In genomic region chr5:149526855-149527590, GRCh38 we compare ENCODE assay signal across 12 cellular contexts. TPM values are rescaled to one million over a fixed set of nuclear protein-coding genes. Genes with fewer than 3 reads are reported as not detected.
DNase-seq lines count a peak whose midpoint lies in the region; ATAC-seq and TF ChIP-seq lines count a peak whose summit lies in the region.
"Had no signal": no experiment of that assay in that cellular context is flagged by ENCODE, and none has a peak within 500 bp of the region (broad histone marks: within the 10 kb centered on the region; RNA-seq: fewer than 3 reads in every experiment).

No MANE protein-coding gene starts in this region.

- H3K4me3 ChIP-seq in GM23248: no peak overlapping the region
- H3K4me3 ChIP-seq in adipocyte (ENCODE audit: low read length): peak overlapping the region; percentile 47
- no peak overlapping the region for H3K4me3 ChIP-seq in cardiac muscle cell
- H3K4me3 ChIP-seq in sigmoid colon: peak overlapping the region in 1 of 4 donors; percentile 0

- peaks cover 60% of the 10 kb centered on the region for H4K20me1 ChIP-seq in GM23248 (ENCODE audit: insufficient read depth)

- TF ChIP-seq EP300 in sigmoid colon (IDR thresholded peaks at IDR 0.05): no peak

- no peaks in the 10 kb centered on the region for H3K9me2 ChIP-seq in GM23248 (ENCODE audit: insufficient read depth)
- H3K9me2 ChIP-seq: SK-N-SH had no signal

- in situ Hi-C loops in GM23248 (cut with MboI): no loop called here

- peaks cover 100% of the 10 kb centered on the region for H3K79me2 ChIP-seq in GM23248 (ENCODE audit: insufficient read depth)

- DNase-seq in GM23248 (peak; percentile 16), adipocyte (ENCODE audit: low read depth) (no peak), cardiac muscle cell (ENCODE audit: low read depth in 1 of 2, low spot score in 1 of 2) (peak in 1 of 2 donors; percentile 72), sigmoid colon (no peak), NK-92 (lab: John Stamatoyannopoulos, UW; ENCODE audit: unreplicated experiment) (no peak), sciatic nerve (ENCODE audit: low spot score) (no peak)
- DNase-seq: activated CD4-positive, alpha-beta memory T cell treated with anti-CD3 and anti-CD28 coated beads, Interleukin-2, amount 10 ng/mL, durations not matched to agents 7 days and 5 days; NCI-H446; SK-N-SH had no signal

- TF ChIP-seq CTCF in cardiac muscle cell (IDR thresholded peaks at IDR 0.05; ENCODE audit: low read depth, low read length): no peak
- TF ChIP-seq CTCF in sigmoid colon (IDR thresholded peaks at IDR 0.05): no peak

- peaks cover 58% of the 10 kb centered on the region for H3F3A ChIP-seq in GM23248 (ENCODE audit: insufficient read depth)

- peak overlapping the region; percentile 13 for H3K4me2 ChIP-seq in GM23248 (ENCODE audit: unreplicated experiment)
- H3K4me2 ChIP-seq: KMS-11, SK-N-SH had no signal

- H3K27ac ChIP-seq in GM23248 (peak overlapping the region; percentile 31), cardiac muscle cell (peak overlapping the region; percentile 52), sigmoid colon (peak overlapping the region; percentile 1 to 62 (median 38))
- H3K27ac ChIP-seq: KMS-11 had no signal

- peaks cover 64% of the 10 kb centered on the region for H3K4me1 ChIP-seq in GM23248 (ENCODE audit: insufficient read depth)
- H3K4me1 ChIP-seq in adipocyte (ENCODE audit: control insufficient read depth, insufficient read depth, low read length): peaks cover 60% of the 10 kb centered on the region
- H3K4me1 ChIP-seq in cardiac muscle cell (ENCODE audit: low read depth): peaks cover 44% of the 10 kb centered on the region
- peaks cover 0 to 94% (median 85%) of the 10 kb centered on the region in 4 donors for H3K4me1 ChIP-seq in sigmoid colon

- ATAC-seq in SK-N-SH treated with all-trans-retinoic acid at 6 μM for 48 hours: no peak
- ATAC-seq in sciatic nerve: no peak
- ATAC-seq in GM18498 (IDR thresholded peaks at IDR 0.05; ENCODE audit: unreplicated experiment): no peak

- H3K36me3 ChIP-seq in GM23248 (ENCODE audit: low read depth) (peaks cover 39% of the 10 kb centered on the region; the same call in 1 of the 2 replicates), adipocyte (ENCODE audit: control insufficient read depth, insufficient read depth, low read length, severe bottlenecking) (peaks cover 45% of the 10 kb centered on the region), cardiac muscle cell (peaks cover 29% of the 10 kb centered on the region), sigmoid colon (peaks cover 7 to 22% (median 15%) of the 10 kb centered on the region in 4 donors)

- no peak overlapping the region for H2AFZ ChIP-seq in GM23248

- H3K9ac ChIP-seq in GM23248: no peak overlapping the region
- no peak overlapping the region for H3K9ac ChIP-seq in adipocyte (ENCODE audit: low read length)
- H3K9ac ChIP-seq: KMS-11, SK-N-SH had no signal

- H3K27me3 ChIP-seq in GM23248 (replicated peaks; ENCODE audit: insufficient read depth) (no peaks in the 10 kb centered on the region), adipocyte (replicated peaks; ENCODE audit: control insufficient read depth, insufficient read depth, low read length) (no peaks in the 10 kb centered on the region), cardiac muscle cell (no peaks in the 10 kb centered on the region), sigmoid colon (no peaks in the 10 kb centered on the region)

- WGBS in GM23248 (ENCODE audit: low coverage in 1 of 2, low lambda C conversion rate in 2 of 2, missing lambda C conversion rate in 2 of 2), 2 experiments: 45 to 48% methylated on average over 12 of the region's 12 CpGs
- 56 to 67% methylated on average over 12 of the region's 12 CpGs for WGBS in sigmoid colon, 2 donors

- no peaks in the 10 kb centered on the region for H3K9me3 ChIP-seq in GM23248 (ENCODE audit: low read depth)
- no peaks in the 10 kb centered on the region for H3K9me3 ChIP-seq in adipocyte (ENCODE audit: control insufficient read depth, low read length)
- no peaks in the 10 kb centered on the region for H3K9me3 ChIP-seq in cardiac muscle cell (ENCODE audit: low read depth)
- no peaks in the 10 kb centered on the region for H3K9me3 ChIP-seq in sigmoid colon
- H3K9me3 ChIP-seq: SK-N-SH had no signal

- intact Hi-C loops in sigmoid colon (cut with DNase I): no loop called here
- intact Hi-C loops in sciatic nerve (cut with DNase I): no loop called here

- no peak for TF ChIP-seq POLR2A in sigmoid colon (IDR thresholded peaks at IDR 0.05)

TF ChIP-seq in SK-N-SH treated with all-trans-retinoic acid at 6 μM for 48 hours, 23 proteins besides CTCF, POLR2A, EP300 and RAD21 (continues in another document):
- TF ChIP-seq ESRRG (CRISPR knock-in tag; IDR thresholded peaks at IDR 0.05) (no peak), PPARA (CRISPR knock-in tag; IDR thresholded peaks at IDR 0.05; ENCODE audit: borderline replicate concordance) (no peak), ZNF565 (CRISPR knock-in tag; conservative IDR thresholded peaks at IDR 0.05; ENCODE audit: low read depth) (no peak), CREB5 (CRISPR knock-in tag; IDR thresholded peaks at IDR 0.05; ENCODE audit: low read depth) (no peak), ZC3H10 (CRISPR knock-in tag; IDR thresholded peaks at IDR 0.05) (no peak), POU6F1 (CRISPR knock-in tag; IDR thresholded peaks at IDR 0.05; ENCODE audit: borderline replicate concordance, low read depth) (no peak), RARB (CRISPR knock-in tag; IDR thresholded peaks at IDR 0.05) (no peak), CSDC2 (CRISPR knock-in tag; IDR thresholded peaks at IDR 0.05) (no peak), ISL1 (CRISPR knock-in tag; IDR thresholded peaks at IDR 0.05) (no peak), ZFP30 (CRISPR knock-in tag; IDR thresholded peaks at IDR 0.05) (no peak), ZNF8 (CRISPR knock-in tag; IDR thresholded peaks at IDR 0.05) (no peak), TSHZ2 (CRISPR knock-in tag; IDR thresholded peaks at IDR 0.05) (no peak), SNAI2 (CRISPR knock-in tag; IDR thresholded peaks at IDR 0.05) (no peak), TCF4 (CRISPR knock-in tag; IDR thresholded peaks at IDR 0.05; ENCODE audit: borderline replicate concordance) (no peak), GLIS3 (CRISPR knock-in tag; IDR thresholded peaks at IDR 0.05) (no peak)

RNA-seq across cellular contexts. Expression of gene CSNK1A1, which starts 24.2 kb away (rescaled TPM):
- total RNA-seq in GM23248 (2014; rRNA removed; shearing (Covaris generic)): 415 and 428 TPM in 2 replicates
- polyA plus RNA-seq in GM23248 (2016; fragmentation: Nextera tagmentation; extraction: Ambion mirVana) (225 and 228 TPM in 2 replicates), cardiac muscle cell (161 and 195 TPM in 2 replicates), sigmoid colon (100 to 1,000 TPM in 2 of 3 donors, 10 to 100 TPM in 1; 85.3 to 112 (median 107) TPM)
- total RNA-seq in cardiac muscle cell (282 and 286 TPM in 2 replicates), sigmoid colon (100 to 1,000 TPM; 214 to 298 (median 231) TPM), sciatic nerve (187 TPM)

RNA-seq across cellular contexts. Expression of gene ARHGEF37, which starts 54.3 kb away (rescaled TPM):
- total RNA-seq in GM23248 (2014; rRNA removed; shearing (Covaris generic)): 0.76 and 0.97 TPM in 2 replicates
- polyA plus RNA-seq in GM23248 (2016; fragmentation: Nextera tagmentation; extraction: Ambion mirVana): 0.42 and 0.51 TPM in 2 replicates
- total RNA-seq in cardiac muscle cell: 4.2 and 7.6 TPM in 2 replicates
- 4.7 and 6.3 TPM in 2 replicates for polyA plus RNA-seq in cardiac muscle cell
- total RNA-seq in sigmoid colon: 10 to 100 TPM; 23.5 to 51.0 (median 39.8) TPM
- 1 to 10 TPM; 4.8 to 7.2 (median 7.0) TPM for polyA plus RNA-seq in sigmoid colon
- 86.7 TPM for total RNA-seq in sciatic nerve
